In genomic region chr12:68418137-68418460, GRCh38 we compare ENCODE assay signal across 1 cellular context.
TF ChIP-seq lines count a peak whose summit lies in the region.

No MANE protein-coding gene starts in this region.

TF ChIP-seq in IMR-90, 13 proteins besides CTCF, POLR2A, EP300 and RAD21 (continued from another document):
- TF ChIP-seq MAZ (IDR thresholded peaks at IDR 0.05; ENCODE audit: borderline replicate concordance, low read depth, low read length) (no peak), CHD1 (IDR thresholded peaks at IDR 0.05; ENCODE audit: low read depth, low read length) (no peak), CEBPB (IDR thresholded peaks at IDR 0.05; ENCODE audit: low read depth, low read length) (no peak)
